24 cellular contexts compared by ENCODE assay signal in the genomic region with DNA sequence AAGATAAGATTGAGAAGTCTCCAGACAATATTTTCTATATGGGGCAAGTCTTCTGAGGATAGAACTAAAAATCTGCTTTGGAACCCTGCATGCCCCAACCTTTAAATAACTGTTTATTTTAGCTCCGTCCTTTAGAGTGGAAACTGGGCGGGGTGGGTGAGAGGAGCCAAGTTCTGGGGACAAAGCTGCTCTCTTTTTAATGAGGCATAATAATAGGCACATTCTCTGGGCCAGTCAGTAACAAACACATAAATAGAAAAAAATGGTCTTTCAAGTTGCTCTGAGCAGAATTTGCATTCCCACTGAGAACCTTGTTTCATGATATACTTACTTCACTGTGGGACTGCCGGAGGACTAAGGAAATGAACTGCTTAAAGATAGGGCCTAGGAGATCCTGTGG. TPM values are rescaled to one million over a fixed set of nuclear protein-coding genes. Genes with fewer than 3 reads are reported as not detected.
DNase-seq lines count a peak whose midpoint lies in the region; ATAC-seq, FAIRE-seq and TF ChIP-seq lines count a peak whose summit lies in the region.
"Had no signal": no experiment of that assay in that cellular context is flagged by ENCODE, and none has a peak within 500 bp of the region (broad histone marks: within the 10 kb centered on the region; RNA-seq: fewer than 3 reads in every experiment).

No MANE protein-coding gene starts in this region.

- WGBS in testis, 2 donors: 43% methylated on average over 3 of the region's 3 CpGs

- no peak for ATAC-seq in GM18873 (IDR thresholded peaks at IDR 0.05; ENCODE audit: low FRiP score, unreplicated experiment)
- ATAC-seq: stimulated activated naive CD8-positive, alpha-beta T cell treated with anti-CD3 and anti-CD28 coated beads, Interleukin-15, amount 100 ng/mL, for 72 hours had no signal

- no peaks in the 10 kb centered on the region for H3K9me3 ChIP-seq in testis
- H3K9me3 ChIP-seq: ascending aorta, BE2C had no signal

- H3K27ac ChIP-seq in testis (peak overlapping the region in 1 of 2 donors; percentile 62), RWPE1 (no peak overlapping the region)
- H3K27ac ChIP-seq: 22Rv1, ascending aorta, GM23248 had no signal

- TF ChIP-seq POLR2A in testis (IDR thresholded peaks at IDR 0.05): no peak

- H3K36me3 ChIP-seq in testis (ENCODE audit: low read depth, missing control alignments): no peaks in the 10 kb centered on the region
- H3K36me3 ChIP-seq: BE2C had no signal

- FAIRE-seq in frontal cortex (lab: Jason Lieb, UNC): peak; percentile 52
- FAIRE-seq: endothelial cell of umbilical vein, G401.6, GM19239 had no signal

- H3K4me3 ChIP-seq in testis: no peak overlapping the region
- H3K4me3 ChIP-seq: ascending aorta, GM23248 had no signal

- H3K4me1 ChIP-seq in testis: no peaks in the 10 kb centered on the region
- H3K4me1 ChIP-seq: ascending aorta, BE2C had no signal

- no peaks in the 10 kb centered on the region for H3K27me3 ChIP-seq in testis
- H3K27me3 ChIP-seq: ascending aorta, BE2C had no signal

- CTCF ChIA-PET in RWPE1 (lab: Yijun Ruan, JAX): interaction anchor here (0.7 to 1.3 kb wide), 2 partner anchors 9 to 15 kb away, joined by 4 read pairs; no protein-coding TSS in a partner anchor

- POLR2A ChIA-PET in RWPE1 (lab: Yijun Ruan, JAX; ENCODE audit: low non-redundant PET): no interaction called here

- intact Hi-C loops in testis (cut with DNase I; ENCODE audit: low total_unique reads): no loop called here

- peak; percentile 24 for DNase-seq in DMS79 treated with DMSO at 0.1 percent for 48 hours (lab: John Stamatoyannopoulos, UW)
- DNase-seq in DMS79 (lab: John Stamatoyannopoulos, UW): no peak
- DNase-seq in frontal cortex (ENCODE audit: low spot score in 2 of 2): peak in 1 of 2 donors; percentile 25
- DNase-seq in middle frontal gyrus (ENCODE audit: extremely low spot score, low spot score): peak; percentile 71
- peak; percentile 40 for DNase-seq in testis
- DNase-seq in activated CD8-positive, alpha-beta memory T cell treated with anti-CD3 and anti-CD28 coated beads for 24 hours: no peak
- no peak for DNase-seq in RWPE1 (ENCODE audit: low spot score)
- DNase-seq: activated CD4-positive, alpha-beta memory T cell treated with anti-CD3 and anti-CD28 coated beads for 36 hours; activated naive CD4-positive, alpha-beta T cell treated with Interleukin-2 at 50 U/mL for 16 hours; activated T-cell treated with anti-CD3 and anti-CD28 coated beads, Interleukin-2, amount 50 U/mL, for 1 hour; BE2C; GM23248; KBM-7; MV-4-11; NCI-H187 treated with DMSO at 0.1 percent for 48 hours; NCI-H446 treated with DMSO at 0.1 percent for 48 hours; SHP77 treated with DMSO at 0.1 percent for 48 hours; stimulated activated naive CD8-positive, alpha-beta T cell treated with anti-CD3 and anti-CD28 coated beads, Interleukin-15, amount 100 ng/mL, for 72 hours had no signal

- TF ChIP-seq CTCF in testis (IDR thresholded peaks at IDR 0.05) (no peak), RWPE1 (conservative IDR thresholded peaks at IDR 0.05; ENCODE audit: low read depth) (no peak)

RNA-seq across cellular contexts. Expression of a gene that starts 51.6 kb away (rescaled TPM):
- total RNA-seq in frontal cortex (20.0 TPM), testis (10 to 100 TPM; 25.3 to 26.8 TPM)
- polyA plus RNA-seq in testis (ENCODE audit: insufficient read depth, low read depth, low replicate concordance): 22.4 TPM

RNA-seq across cellular contexts. Expression of a gene that starts 51.6 kb away (rescaled TPM):
- total RNA-seq in frontal cortex: 10.2 TPM
- 10 to 100 TPM; 77.8 to 91.3 TPM for total RNA-seq in testis
- 102 TPM for polyA plus RNA-seq in testis (ENCODE audit: insufficient read depth, low read depth, low replicate concordance)
- total RNA-seq: ascending aorta had no signal

Comparison
In these comparisons a context has a peak if more than half of its experiments do, and no peak if none do; other contexts are left out.
1. DNase-seq: peak in DMS79 treated with DMSO at 0.1 percent for 48 hours (single experiment), middle frontal gyrus (single experiment) and testis (single experiment); none in DMS79 (single experiment), activated CD8-positive, alpha-beta memory T cell treated with anti-CD3 and anti-CD28 coated beads for 24 hours (single experiment) and RWPE1 (single experiment).